In genomic region chr21:16579538-16579937, GRCh38 we compare ENCODE assay signal across 10 cellular contexts.
DNase-seq lines count a peak whose midpoint lies in the region; ATAC-seq and TF ChIP-seq lines count a peak whose summit lies in the region.
"Had no signal": no experiment of that assay in that cellular context is flagged by ENCODE, and none has a peak within 500 bp of the region (broad histone marks: within the 10 kb centered on the region; RNA-seq: fewer than 3 reads in every experiment).

No MANE protein-coding gene starts in this region.

- no peaks in the 10 kb centered on the region for H3K36me3 Mint-ChIP-seq in activated T-helper 1 cell treated with anti-CD3 and anti-CD28 coated beads, Interleukin-12 subunit alpha, Interleukin-12 subunit beta, Interleukin-2, Interleukin-4 antibody, amounts not matched to agents 30 ng/mL and 10 ng/mL and 1 ng/mL, durations not matched to agents 14 hours and 24 hours and 36 hours (ENCODE audit: low read depth)

- no peaks in the 10 kb centered on the region for H3K4me1 Mint-ChIP-seq in activated T-helper 1 cell treated with anti-CD3 and anti-CD28 coated beads, Interleukin-12 subunit alpha, Interleukin-12 subunit beta, Interleukin-2, Interleukin-4 antibody, amounts not matched to agents 30 ng/mL and 10 ng/mL and 1 ng/mL, durations not matched to agents 14 hours and 24 hours and 36 hours (ENCODE audit: low read depth)

- H3K27ac ChIP-seq in mesodermal cell (ENCODE audit: low read depth, low read length, severe bottlenecking) = peak overlapping the region; percentile 37
- H3K27ac ChIP-seq in thoracic aorta = peak overlapping the region in 1 of 2 donors; percentile 27

- H3K27me3 Mint-ChIP-seq in activated T-helper 1 cell treated with anti-CD3 and anti-CD28 coated beads, Interleukin-12 subunit alpha, Interleukin-12 subunit beta, Interleukin-2, Interleukin-4 antibody, amounts not matched to agents 30 ng/mL and 10 ng/mL and 1 ng/mL, durations not matched to agents 14 hours and 24 hours and 36 hours (ENCODE audit: insufficient read depth) = no peaks in the 10 kb centered on the region

- H3K4me1 ChIP-seq in mesodermal cell (ENCODE audit: control insufficient read depth, insufficient read depth, low read length, poor library complexity, severe bottlenecking) (no peaks in the 10 kb centered on the region), thoracic aorta (ENCODE audit: control insufficient read depth in 1 of 2, low read depth in 2 of 2) (peaks cover 16 to 23% of the 10 kb centered on the region in 2 donors)

- H3K4me3 ChIP-seq in mesodermal cell (ENCODE audit: extremely low read depth, insufficient read depth, low read length, poor library complexity, severe bottlenecking) = no peak overlapping the region
- peak overlapping the region; percentile 35 for H3K4me3 ChIP-seq in thoracic aorta
- H3K4me3 ChIP-seq: tibial artery had no signal

- no peaks in the 10 kb centered on the region for H3K9me3 ChIP-seq in mesodermal cell (ENCODE audit: control insufficient read depth, low read length)
- no peaks in the 10 kb centered on the region for H3K9me3 ChIP-seq in thoracic aorta
- H3K9me3 ChIP-seq: tibial artery had no signal

- TF ChIP-seq CTCF in thoracic aorta (IDR thresholded peaks at IDR 0.05) = no peak

- H3K4me3 Mint-ChIP-seq in activated T-helper 1 cell treated with anti-CD3 and anti-CD28 coated beads, Interleukin-12 subunit alpha, Interleukin-12 subunit beta, Interleukin-2, Interleukin-4 antibody, amounts not matched to agents 30 ng/mL and 10 ng/mL and 1 ng/mL, durations not matched to agents 14 hours and 24 hours and 36 hours = no peak overlapping the region

- no peak overlapping the region for H3K27ac Mint-ChIP-seq in activated T-helper 1 cell treated with anti-CD3 and anti-CD28 coated beads, Interleukin-12 subunit alpha, Interleukin-12 subunit beta, Interleukin-2, Interleukin-4 antibody, amounts not matched to agents 30 ng/mL and 10 ng/mL and 1 ng/mL, durations not matched to agents 14 hours and 24 hours and 36 hours

- intact Hi-C loops in activated T-helper 1 cell treated with anti-CD3 and anti-CD28 coated beads, Interleukin-12 subunit alpha, Interleukin-12 subunit beta, Interleukin-2, Interleukin-4 antibody, amounts not matched to agents 30 ng/mL and 10 ng/mL and 1 ng/mL, durations not matched to agents 14 hours and 24 hours and 36 hours (cut with micrococcal nuclease) = no loop called here

- H3K27me3 ChIP-seq in thoracic aorta (replicated peaks; ENCODE audit: insufficient read depth) = no peaks in the 10 kb centered on the region
- H3K27me3 ChIP-seq: tibial artery had no signal

- no peaks in the 10 kb centered on the region for H3K36me3 ChIP-seq in mesodermal cell (ENCODE audit: control insufficient read depth, insufficient read depth, low read length)
- H3K36me3 ChIP-seq in thoracic aorta = no peaks in the 10 kb centered on the region
- H3K36me3 ChIP-seq: tibial artery had no signal

- 86 to 87% methylated on average over 2 of the region's 3 CpGs for WGBS in mesodermal cell (ENCODE audit: insufficient coverage in 2 of 2), 2 experiments

- ATAC-seq in esophagus mucosa = peak; percentile 55
- ATAC-seq in thoracic aorta (ENCODE audit: insufficient number of reproducible peaks, low FRiP score, low read depth) = no peak
- ATAC-seq in HG02571 (IDR thresholded peaks at IDR 0.05; ENCODE audit: unreplicated experiment) = no peak
- ATAC-seq in HG02885 (IDR thresholded peaks at IDR 0.05; ENCODE audit: poor library complexity, unreplicated experiment) = no peak

- peak in 2 of 3 experiments; percentile 16 to 72 for DNase-seq in NCI-H1417 (lab: John Stamatoyannopoulos, UW)
- DNase-seq in NCI-H1417 treated with DMSO at 0.1 percent for 48 hours (lab: John Stamatoyannopoulos, UW) = no peak
- no peak for DNase-seq in thoracic aorta (ENCODE audit: low spot score)
- no peak for DNase-seq in activated T-helper 1 cell treated with anti-CD3 and anti-CD28 coated beads, Interleukin-12 subunit alpha, Interleukin-12 subunit beta, Interleukin-2, Interleukin-4 antibody, amounts not matched to agents 30 ng/mL and 10 ng/mL and 1 ng/mL, durations not matched to agents 14 hours and 24 hours and 36 hours (ENCODE audit: low spot score)
- DNase-seq: stimulated activated CD4-positive, alpha-beta T cell treated with anti-CD3 and anti-CD28 coated beads, Interleukin-4, amount 100 ng/mL, for 1 hour; tibial artery had no signal

- H3K9me3 Mint-ChIP-seq in activated T-helper 1 cell treated with anti-CD3 and anti-CD28 coated beads, Interleukin-12 subunit alpha, Interleukin-12 subunit beta, Interleukin-2, Interleukin-4 antibody, amounts not matched to agents 30 ng/mL and 10 ng/mL and 1 ng/mL, durations not matched to agents 14 hours and 24 hours and 36 hours = peaks cover 2% of the 10 kb centered on the region

Comparison
In these comparisons a context has a peak if more than half of its experiments do, and no peak if none do; other contexts are left out.
1. DNase-seq: peak in NCI-H1417 (2 of 3); none in NCI-H1417 treated with DMSO at 0.1 percent for 48 hours (single experiment), thoracic aorta (single experiment) and activated T-helper 1 cell treated with anti-CD3 and anti-CD28 coated beads, Interleukin-12 subunit alpha, Interleukin-12 subunit beta, Interleukin-2, Interleukin-4 antibody, amounts not matched to agents 30 ng/mL and 10 ng/mL and 1 ng/mL, durations not matched to agents 14 hours and 24 hours and 36 hours (single experiment).